Comparison of ENCODE assay signal across 8 cellular contexts in the genomic region with DNA sequence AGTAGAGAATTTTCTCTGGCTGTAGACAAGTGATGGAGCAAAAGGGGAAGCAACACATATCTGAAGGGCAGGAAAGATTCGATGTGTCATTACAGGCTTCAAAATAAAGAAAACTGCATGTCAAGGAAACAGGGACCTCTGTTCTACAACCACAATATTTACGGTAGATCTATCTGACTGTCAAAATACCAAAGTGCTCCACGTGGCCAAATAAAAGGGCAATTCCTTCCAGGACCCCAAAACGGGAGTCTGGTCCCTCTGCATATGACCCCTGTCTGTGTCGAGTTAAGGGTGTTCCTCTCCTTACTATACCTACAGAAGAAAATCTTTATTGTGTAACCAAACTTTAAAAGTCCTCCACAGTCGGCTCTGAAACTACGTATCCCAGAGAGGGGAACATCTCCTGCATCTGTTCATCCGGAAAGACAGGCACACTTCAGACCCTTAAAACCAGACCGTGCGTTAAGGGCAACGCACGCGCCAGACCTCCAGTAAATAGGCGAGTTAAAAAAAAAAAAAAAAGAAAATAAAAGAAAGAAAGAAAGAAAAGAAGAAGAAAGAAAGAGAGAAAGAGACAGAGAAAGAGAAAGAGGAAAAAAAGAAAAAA. TPM values are rescaled to one million over a fixed set of nuclear protein-coding genes. Genes with fewer than 3 reads are reported as not detected.
DNase-seq lines count a peak whose midpoint lies in the region; ATAC-seq and TF ChIP-seq lines count a peak whose summit lies in the region.

No MANE protein-coding gene starts in this region.

- H3K4me3 Mint-ChIP-seq in CD4-positive, alpha-beta memory T cell, result peak overlapping the region; percentile 95 to 99 (median 97)

- H2AFZ ChIP-seq in Karpas-422 (ENCODE audit: low read length), result no peak overlapping the region

- H3K27me3 ChIP-seq in CD4-positive, alpha-beta memory T cell (ENCODE audit: insufficient read depth, low read length), result no peaks in the 10 kb centered on the region
- H3K27me3 ChIP-seq in Karpas-422 (ENCODE audit: low read length) (no peaks in the 10 kb centered on the region), adrenal gland (no peaks in the 10 kb centered on the region), lower lobe of right lung (ENCODE audit: low read depth) (no peaks in the 10 kb centered on the region)

- peak overlapping the region; percentile 88 for H3K9ac ChIP-seq in Karpas-422 (ENCODE audit: low read length)

- no peak for DNase-seq in CD4-positive, alpha-beta memory T cell
- peak; percentile 59 for DNase-seq in Karpas-422
- DNase-seq in adrenal gland, result no peak
- no peak for DNase-seq in lower lobe of right lung
- no peak for DNase-seq in NCI-H524 (lab: John Stamatoyannopoulos, UW)
- no peak for DNase-seq in NCI-H2196 treated with DMSO at 0.1 percent for 48 hours (lab: John Stamatoyannopoulos, UW; ENCODE audit: unreplicated experiment)

- no peaks in the 10 kb centered on the region for H3K36me3 ChIP-seq in CD4-positive, alpha-beta memory T cell (ENCODE audit: insufficient read depth, low read length)
- peaks cover 6% of the 10 kb centered on the region; the same call in 1 of the 2 replicates for H3K36me3 ChIP-seq in Karpas-422 (ENCODE audit: insufficient read depth, low read length)
- no peaks in the 10 kb centered on the region for H3K36me3 ChIP-seq in adrenal gland (replicated peaks in 1 of 2)
- no peaks in the 10 kb centered on the region for H3K36me3 ChIP-seq in lower lobe of right lung

- 1 to 3% (median 2%) methylated on average over 13 to 14 of the region's 14 CpGs for WGBS in adrenal gland, 4 donors

- peak overlapping the region in 6 of 7 donors; percentile 30 to 93 (median 81) for H3K27ac Mint-ChIP-seq in CD4-positive, alpha-beta memory T cell

- TF ChIP-seq POLR2A in adrenal gland (IDR thresholded peaks at IDR 0.05), result no peak
- no peak for TF ChIP-seq POLR2A in GM18505 (IDR thresholded peaks at IDR 0.05; ENCODE audit: borderline replicate concordance, extremely low read depth, insufficient read depth, insufficient read length)

- H4K20me1 ChIP-seq in Karpas-422 (ENCODE audit: insufficient read depth, low read depth, low read length), result no peaks in the 10 kb centered on the region

- H3K4me3 ChIP-seq in CD4-positive, alpha-beta memory T cell (ENCODE audit: low read length in 2 of 2), result peak overlapping the region; percentile 8 to 64
- H3K4me3 ChIP-seq in Karpas-422 (ENCODE audit: low read length) (peak overlapping the region; percentile 86), adrenal gland (peak overlapping the region in 3 of 4 donors; percentile 81 to 93 (median 83)), lower lobe of right lung (peak overlapping the region; percentile 86)

- intact Hi-C loops in CD4-positive, alpha-beta memory T cell (cut with micrococcal nuclease), result loop anchor here (1.0 to 10.0 kb wide), 2 partner anchors 183 to 358 kb away; partner anchors contain the start of genes INTS4 and RSF1
- intact Hi-C loops in adrenal gland (cut with DNase I), result no loop called here
- intact Hi-C loops in lower lobe of right lung (cut with DNase I), result no loop called here

- H3K27ac ChIP-seq in CD4-positive, alpha-beta memory T cell (ENCODE audit: low read depth, low read length), result peak overlapping the region; percentile 68
- H3K27ac ChIP-seq in Karpas-422 (ENCODE audit: low read length) (peak overlapping the region; percentile 27; the same call in 1 of the 2 replicates), adrenal gland (peak overlapping the region in 2 of 5 donors; percentile 84 to 85), lower lobe of right lung (peak overlapping the region; percentile 76)

- peaks cover 36% of the 10 kb centered on the region for H3K4me1 ChIP-seq in CD4-positive, alpha-beta memory T cell (ENCODE audit: insufficient read depth, low read length)
- H3K4me1 ChIP-seq in Karpas-422 (ENCODE audit: low read length), result peaks cover 26% of the 10 kb centered on the region
- H3K4me1 ChIP-seq in adrenal gland (replicated peaks in 1 of 2), result peaks cover 9 to 41% of the 10 kb centered on the region in 2 donors
- H3K4me1 ChIP-seq in lower lobe of right lung, result peaks cover 27% of the 10 kb centered on the region

- TF ChIP-seq CTCF in adrenal gland (IDR thresholded peaks at IDR 0.05), result no peak
- TF ChIP-seq CTCF in lower lobe of right lung (IDR thresholded peaks at IDR 0.05), result no peak

- no peak for ATAC-seq in lower lobe of right lung
- no peak for ATAC-seq in GM18505 (IDR thresholded peaks at IDR 0.05; ENCODE audit: unreplicated experiment)
- ATAC-seq in HG02571 (IDR thresholded peaks at IDR 0.05; ENCODE audit: unreplicated experiment), result no peak

- no peaks in the 10 kb centered on the region for H3K9me3 ChIP-seq in CD4-positive, alpha-beta memory T cell (ENCODE audit: control insufficient read depth in 1 of 2, low read length in 2 of 2)
- H3K9me3 ChIP-seq in Karpas-422 (ENCODE audit: low read length) (no peaks in the 10 kb centered on the region), adrenal gland (replicated peaks in 1 of 3) (no peaks in the 10 kb centered on the region), lower lobe of right lung (no peaks in the 10 kb centered on the region)

- POLR2A ChIA-PET in CD4-positive, alpha-beta memory T cell (lab: Charles Lee; ENCODE audit: partially characterized antibody), result interaction anchor here (1.8 to 1.9 kb wide), 2 partner anchors 183 to 358 kb away, joined by 6 read pairs; partner anchors contain the start of genes INTS4 and RSF1

- peaks cover 63% of the 10 kb centered on the region for H3K79me2 ChIP-seq in Karpas-422 (ENCODE audit: low read length)

- no peaks in the 10 kb centered on the region for H3K9me2 ChIP-seq in Karpas-422 (replicated peaks; ENCODE audit: insufficient read depth, low read length)

- peaks cover 0 to 5% of the 10 kb centered on the region in 2 donors for H3K27me3 Mint-ChIP-seq in CD4-positive, alpha-beta memory T cell

- CTCF ChIA-PET in CD4-positive, alpha-beta memory T cell (lab: Charles Lee; ENCODE audit: partially characterized antibody), result no interaction called here

- peaks cover 0 to 4% (median 0%) of the 10 kb centered on the region in 8 donors for H3K9me3 Mint-ChIP-seq in CD4-positive, alpha-beta memory T cell

- H3K4me1 Mint-ChIP-seq in CD4-positive, alpha-beta memory T cell, result peaks cover 32 to 53% (median 43%) of the 10 kb centered on the region in 4 donors

- peaks cover 10 to 20% of the 10 kb centered on the region in 2 donors for H3K36me3 Mint-ChIP-seq in CD4-positive, alpha-beta memory T cell

- peak overlapping the region; percentile 79 for H3K4me2 ChIP-seq in Karpas-422 (ENCODE audit: low read depth, low read length, poor library complexity, severe bottlenecking)

RNA-seq across cellular contexts. Expression of gene CLNS1A, which starts 0.8 kb away (rescaled TPM):
- total RNA-seq in CD4-positive, alpha-beta memory T cell, result 100 to 1,000 TPM; 116 to 118 TPM
- polyA plus RNA-seq in CD4-positive, alpha-beta memory T cell, result 100 to 1,000 TPM; 114 to 160 TPM
- 212 and 223 TPM in 2 replicates for total RNA-seq in Karpas-422 (2014; rRNA removed; shearing (Covaris generic); ENCODE audit: low replicate concordance)
- 100 to 1,000 TPM in 6 of 8 donors, 10 to 100 TPM in 2; 43.7 to 155 (median 128) TPM for total RNA-seq in adrenal gland
- polyA plus RNA-seq in adrenal gland, result 100 to 1,000 TPM in 1 of 3 donors, 10 to 100 TPM in 2; 66.4 to 176 (median 72.5) TPM
- total RNA-seq in lower lobe of right lung, result 72.6 TPM

RNA-seq across cellular contexts. Expression of gene AQP11, which starts 47.1 kb away (rescaled TPM):
- under 1 TPM; 0.35 to 0.67 TPM for total RNA-seq in CD4-positive, alpha-beta memory T cell
- 1 to 10 TPM in 1 of 2 donors, under 1 TPM in 1; 0.37 to 1.0 TPM for polyA plus RNA-seq in CD4-positive, alpha-beta memory T cell
- total RNA-seq in Karpas-422 (2014; rRNA removed; shearing (Covaris generic); ENCODE audit: low replicate concordance), result 1.3 and 1.9 TPM in 2 replicates
- total RNA-seq in adrenal gland (10 to 100 TPM; 11.6 to 57.1 (median 21.6) TPM), lower lobe of right lung (0.18 TPM)
- 10 to 100 TPM in 1 of 3 donors, 1 to 10 TPM in 2; 1.9 to 43.4 (median 2.6) TPM for polyA plus RNA-seq in adrenal gland

Comparison
In these comparisons a context has a peak if more than half of its experiments do, and no peak if none do; other contexts are left out.
1. H3K4me3 ChIP-seq: peak in every context shown above with its lines; median percentile 86 in Karpas-422; 86 in lower lobe of right lung; 83 in adrenal gland; 36 in CD4-positive, alpha-beta memory T cell.